1 cellular context compared by ENCODE assay signal in the genomic region with DNA sequence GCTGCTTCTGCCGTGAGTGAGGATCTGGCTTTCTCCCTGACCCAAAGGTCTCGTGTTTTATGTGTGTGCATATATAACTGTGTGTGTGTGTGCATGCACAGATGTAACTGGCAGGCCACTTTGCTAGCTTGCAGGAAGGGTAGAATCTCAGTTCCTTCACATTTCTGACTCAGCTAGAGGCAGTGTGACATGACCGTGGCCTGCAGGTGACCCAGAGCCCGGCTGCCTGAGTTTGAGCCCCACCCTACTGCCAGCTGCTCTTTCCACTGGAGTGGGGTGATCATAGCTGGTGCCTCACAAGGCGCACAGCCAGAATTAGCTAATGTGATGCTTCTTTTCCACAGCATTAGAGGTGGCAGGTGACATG.
A peak's percentile ranks its signal among the peaks of the same experiment; 100 is the strongest.
TF ChIP-seq lines count a peak whose summit lies in the region.

No MANE protein-coding gene starts in this region.

TF ChIP-seq in GM12878, 131 proteins besides CTCF, POLR2A, EP300 and RAD21:
- TF ChIP-seq, protein P1, sequence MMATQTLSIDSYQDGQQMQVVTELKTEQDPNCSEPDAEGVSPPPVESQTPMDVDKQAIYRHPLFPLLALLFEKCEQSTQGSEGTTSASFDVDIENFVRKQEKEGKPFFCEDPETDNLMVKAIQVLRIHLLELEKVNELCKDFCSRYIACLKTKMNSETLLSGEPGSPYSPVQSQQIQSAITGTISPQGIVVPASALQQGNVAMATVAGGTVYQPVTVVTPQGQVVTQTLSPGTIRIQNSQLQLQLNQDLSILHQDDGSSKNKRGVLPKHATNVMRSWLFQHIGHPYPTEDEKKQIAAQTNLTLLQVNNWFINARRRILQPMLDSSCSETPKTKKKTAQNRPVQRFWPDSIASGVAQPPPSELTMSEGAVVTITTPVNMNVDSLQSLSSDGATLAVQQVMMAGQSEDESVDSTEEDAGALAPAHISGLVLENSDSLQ (IDR thresholded peaks at IDR 0.05) = no peak
- TF ChIP-seq, protein P2, sequence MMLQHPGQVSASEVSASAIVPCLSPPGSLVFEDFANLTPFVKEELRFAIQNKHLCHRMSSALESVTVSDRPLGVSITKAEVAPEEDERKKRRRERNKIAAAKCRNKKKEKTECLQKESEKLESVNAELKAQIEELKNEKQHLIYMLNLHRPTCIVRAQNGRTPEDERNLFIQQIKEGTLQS (IDR thresholded peaks at IDR 0.05; ENCODE audit: borderline replicate concordance, extremely low read depth, low read depth, low read length) = no peak
- TF ChIP-seq CHD4 (IDR thresholded peaks at IDR 0.05) = no peak
- TF ChIP-seq MTA2 (IDR thresholded peaks at IDR 0.05; ENCODE audit: low read depth) = no peak
- no peak for TF ChIP-seq PAX8 (IDR thresholded peaks at IDR 0.05)
- TF ChIP-seq BHLHE40 (IDR thresholded peaks at IDR 0.05; ENCODE audit: borderline replicate concordance in 1 of 2, low read depth in 2 of 2, low read length in 1 of 2) = peak in 1 of 2 experiments; percentile 74; a peak in 2 of 4 replicates
- TF ChIP-seq SPI1 (IDR thresholded peaks at IDR 0.05; ENCODE audit: borderline replicate concordance, insufficient read depth, low read depth, low read length) = peak; percentile 60
- 0 out of 2 replicates have a peak, but pooled peaks have one; percentile 2 for TF ChIP-seq TCF12 (IDR thresholded peaks at IDR 0.05; ENCODE audit: low read depth, low read length)
- no peak for TF ChIP-seq SRF (IDR thresholded peaks at IDR 0.05; ENCODE audit: low read depth in 2 of 2, low read length in 2 of 2)
- 0 out of 2 replicates have a peak, but pooled peaks have one; percentile 19 for TF ChIP-seq TCF3 (IDR thresholded peaks at IDR 0.05; ENCODE audit: borderline replicate concordance, insufficient read depth, low read depth, low read length)
- TF ChIP-seq, protein P3, sequence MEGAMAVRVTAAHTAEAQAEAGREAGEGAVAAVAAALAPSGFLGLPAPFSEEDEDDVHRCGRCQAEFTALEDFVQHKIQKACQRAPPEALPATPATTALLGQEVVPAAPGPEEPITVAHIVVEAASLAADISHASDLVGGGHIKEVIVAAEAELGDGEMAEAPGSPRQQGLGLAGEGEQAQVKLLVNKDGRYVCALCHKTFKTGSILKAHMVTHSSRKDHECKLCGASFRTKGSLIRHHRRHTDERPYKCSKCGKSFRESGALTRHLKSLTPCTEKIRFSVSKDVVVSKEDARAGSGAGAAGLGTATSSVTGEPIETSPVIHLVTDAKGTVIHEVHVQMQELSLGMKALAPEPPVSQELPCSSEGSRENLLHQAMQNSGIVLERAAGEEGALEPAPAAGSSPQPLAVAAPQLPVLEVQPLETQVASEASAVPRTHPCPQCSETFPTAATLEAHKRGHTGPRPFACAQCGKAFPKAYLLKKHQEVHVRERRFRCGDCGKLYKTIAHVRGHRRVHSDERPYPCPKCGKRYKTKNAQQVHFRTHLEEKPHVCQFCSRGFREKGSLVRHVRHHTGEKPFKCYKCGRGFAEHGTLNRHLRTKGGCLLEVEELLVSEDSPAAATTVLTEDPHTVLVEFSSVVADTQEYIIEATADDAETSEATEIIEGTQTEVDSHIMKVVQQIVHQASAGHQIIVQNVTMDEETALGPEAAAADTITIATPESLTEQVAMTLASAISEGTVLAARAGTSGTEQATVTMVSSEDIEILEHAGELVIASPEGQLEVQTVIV (IDR thresholded peaks at IDR 0.05; ENCODE audit: borderline replicate concordance, partially characterized antibody) = no peak
- TF ChIP-seq EED (IDR thresholded peaks at IDR 0.05; ENCODE audit: low read depth) = 0 out of 2 replicates have a peak, but pooled peaks have one; percentile 12
